Comparison of ENCODE assay signal across 11 cellular contexts in the genomic region with DNA sequence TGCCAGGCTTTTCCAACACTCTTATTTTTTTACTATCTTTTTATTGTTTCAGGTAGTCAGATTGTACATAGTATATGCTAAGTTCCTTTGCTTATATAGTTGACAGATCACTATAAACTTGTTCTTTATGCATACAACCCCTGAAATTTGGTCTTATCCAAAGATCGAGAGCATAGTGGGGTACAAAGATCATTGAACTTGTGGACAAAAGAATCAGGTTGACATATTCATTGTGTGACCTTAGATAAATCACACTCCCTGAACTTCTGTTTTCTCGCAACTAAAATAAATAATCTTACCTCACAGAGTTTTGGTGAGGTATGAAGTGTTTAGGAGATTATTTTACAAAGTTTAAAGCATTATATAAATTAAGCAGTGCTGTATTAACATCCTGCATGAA.
"Had no signal": no experiment of that assay in that cellular context is flagged by ENCODE, and none has a peak within 500 bp of the region (broad histone marks: within the 10 kb centered on the region; RNA-seq: fewer than 3 reads in every experiment).

No MANE protein-coding gene starts in this region.

- H3K36me3 ChIP-seq: HAP-1 had no signal

- H3K4me2 ChIP-seq: GM23338 had no signal

- H2AFZ ChIP-seq: GM23248, GM23338 had no signal

- ATAC-seq: GM23338, HCT116 had no signal

- FAIRE-seq: H1, H54 had no signal

- H3K27ac ChIP-seq: GM23248 had no signal

- H3K4me1 ChIP-seq: HAP-1 had no signal

- DNase-seq: GM23248, GOT3, H7, H9, HCEC 1CT, HFFc6 had no signal

- H3K9me3 ChIP-seq: HAP-1 had no signal

- H3K9ac ChIP-seq: GM23248 had no signal

- H3K4me3 ChIP-seq: GM23248, GM23338, HAP-1 had no signal
